In genomic region chr13:112759834-112760233, GRCh38 we compare ENCODE assay signal across 25 cellular contexts.
DNase-seq lines count a peak whose midpoint lies in the region; ATAC-seq, FAIRE-seq and TF ChIP-seq lines count a peak whose summit lies in the region.
"Had no signal": no experiment of that assay in that cellular context is flagged by ENCODE, and none has a peak within 500 bp of the region (broad histone marks: within the 10 kb centered on the region; RNA-seq: fewer than 3 reads in every experiment).

No MANE protein-coding gene starts in this region.

- ATAC-seq in PC-3 (no peak), GM21825 (IDR thresholded peaks at IDR 0.05; ENCODE audit: unreplicated experiment) (no peak)

- no peak for FAIRE-seq in D721Med (lab: Jason Lieb, UNC)
- FAIRE-seq: A204.1, GM12891, H54 had no signal

- no peak overlapping the region for H3K9ac ChIP-seq in PC-3 (ENCODE audit: low read length)
- H3K9ac ChIP-seq: BLaER1 had no signal

- CTCF ChIA-PET in PC-3 (lab: Charles Lee) = no interaction called here

- H3K36me3 Mint-ChIP-seq in chondrocyte (ENCODE audit: low read depth) = no peaks in the 10 kb centered on the region

- no peak overlapping the region for H2AFZ ChIP-seq in PC-3 (ENCODE audit: low read length)

- peak overlapping the region; percentile 47 for H3K4me2 ChIP-seq in PC-3 (ENCODE audit: low read length)
- H3K4me2 ChIP-seq: BLaER1 had no signal

- H3K79me2 ChIP-seq in PC-3 (ENCODE audit: low read length) = no peaks in the 10 kb centered on the region

- H3K27me3 Mint-ChIP-seq in chondrocyte (ENCODE audit: low read depth) = no peaks in the 10 kb centered on the region
- H3K27me3 Mint-ChIP-seq: CD4-positive, alpha-beta memory T cell had no signal

- H3K27ac ChIP-seq in PC-3 (ENCODE audit: low read length) (no peak overlapping the region), dorsolateral prefrontal cortex (peak overlapping the region in 40 of 59 donors; percentile 2 to 100 (median 74)), substantia nigra (ENCODE audit: low read depth, low read length, poor library complexity, severe bottlenecking) (peak overlapping the region; percentile 59)
- H3K27ac ChIP-seq: BLaER1, Peyer's patch had no signal

- H3K4me1 Mint-ChIP-seq in chondrocyte (ENCODE audit: low read depth) = peaks cover 22% of the 10 kb centered on the region

- no peaks in the 10 kb centered on the region for H4K20me1 ChIP-seq in PC-3 (ENCODE audit: low read length)

- intact Hi-C loops in PC-3 (cut with micrococcal nuclease) = loop anchor here (2.0 kb wide), 1 partner anchor 69 kb away; the partner anchor contains the start of gene ATP11A
- intact Hi-C loops in dorsolateral prefrontal cortex (cut with DNase I) = no loop called here

- no peak overlapping the region for H3K4me3 ChIP-seq in PC-3 (ENCODE audit: low read length)
- H3K4me3 ChIP-seq in dorsolateral prefrontal cortex = no peak overlapping the region
- H3K4me3 ChIP-seq: BLaER1, Peyer's patch had no signal

- no peaks in the 10 kb centered on the region for H3K9me2 ChIP-seq in PC-3 (replicated peaks; ENCODE audit: low read length)

- H3K4me3 Mint-ChIP-seq in chondrocyte (ENCODE audit: unreplicated experiment) = no peak overlapping the region
- H3K4me3 Mint-ChIP-seq: CD4-positive, alpha-beta memory T cell had no signal

- no peak overlapping the region for H3K27ac Mint-ChIP-seq in chondrocyte (ENCODE audit: unreplicated experiment)

- POLR2A ChIA-PET in PC-3 (lab: Charles Lee; ENCODE audit: unreplicated experiment) = no interaction called here

- TF ChIP-seq CTCF in D721Med (IDR thresholded peaks at IDR 0.05; ENCODE audit: insufficient read depth, missing control alignments) = no peak
- TF ChIP-seq CTCF in PC-3 (conservative IDR thresholded peaks at IDR 0.05; ENCODE audit: low read depth, low read length) = no peak
- no peak for TF ChIP-seq CTCF in dorsolateral prefrontal cortex (IDR thresholded peaks at IDR 0.05 in 54 of 56, conservative IDR thresholded peaks at IDR 0.05 in 2 of 56; ENCODE audit: low read depth in 1 of 56, partially characterized antibody in 56 of 56)
- TF ChIP-seq CTCF in chondrocyte (IDR thresholded peaks at IDR 0.05) = no peak

- no peaks in the 10 kb centered on the region for H3K36me3 ChIP-seq in PC-3 (ENCODE audit: low read depth, low read length)
- H3K36me3 ChIP-seq: Peyer's patch had no signal

- peak; percentile 52 for DNase-seq in D721Med (ENCODE audit: insufficient read length, low spot score)
- no peak for DNase-seq in PC-3
- DNase-seq in dorsolateral prefrontal cortex = no peak
- no peak for DNase-seq in substantia nigra (lab: John Stamatoyannopoulos, UW)
- no peak for DNase-seq in OCI-M1 (lab: John Stamatoyannopoulos, UW)
- no peak for DNase-seq in chondrocyte (ENCODE audit: low spot score)
- DNase-seq: Caco-2; CD4-positive, alpha-beta memory T cell; DMS 273 treated with DMSO at 0.1 percent for 48 hours; DMS79 treated with DMSO at 0.1 percent for 48 hours; GF-D8; Karpas-422; NCI-H1105; NCI-H1436 treated with DMSO at 0.1 percent for 48 hours; NCI-H2029; NCI-H446; NCI-H524 treated with DMSO at 0.1 percent for 48 hours; NCI-H82; Peyer's patch; SHP77 treated with DMSO at 0.1 percent for 48 hours had no signal

- H3K27me3 ChIP-seq in PC-3 (ENCODE audit: low read length) (no peaks in the 10 kb centered on the region), dorsolateral prefrontal cortex (no peaks in the 10 kb centered on the region)
- H3K27me3 ChIP-seq: BLaER1, Peyer's patch had no signal

- H3K9me3 ChIP-seq in PC-3 (ENCODE audit: low read length) = no peaks in the 10 kb centered on the region
- H3K9me3 ChIP-seq: Caco-2, Peyer's patch had no signal

- H3K9me3 Mint-ChIP-seq in chondrocyte (ENCODE audit: low read depth) = peaks cover 9% of the 10 kb centered on the region

- no peaks in the 10 kb centered on the region for H3F3A ChIP-seq in PC-3 (ENCODE audit: low read length, unreplicated experiment)

- BruUV-seq in PC-3 (replicated peaks; lab: Mats Ljungman, UMichigan) = no TSS peak

- H3K4me1 ChIP-seq in PC-3 (ENCODE audit: insufficient read depth, low read length) = peaks cover 12% of the 10 kb centered on the region
- H3K4me1 ChIP-seq: Peyer's patch had no signal
